In genomic region chr7:6631605-6632004, GRCh38 we compare ENCODE assay signal across 14 cellular contexts.
"Had no signal": no experiment of that assay in that cellular context is flagged by ENCODE, and none has a peak within 500 bp of the region (broad histone marks: within the 10 kb centered on the region; RNA-seq: fewer than 3 reads in every experiment).

No MANE protein-coding gene starts in this region.

- H3K4me3 ChIP-seq: pancreas, skin epidermis had no signal

- ATAC-seq: activated CD8-positive, alpha-beta memory T cell treated with anti-CD3 and anti-CD28 coated beads, Interleukin-2, amount 10 ng/mL, durations not matched to agents 7 days and 5 days; pancreas; stimulated activated naive B cell treated with anti-CD40 and anti-IgM and Interleukin-4, amounts not matched to agents 10 μg/mL and 1 μg/mL and 100 μg/mL, for 72 hours; T-helper 17 cell; WTC11 had no signal

- H3K4me1 Mint-ChIP-seq: WTC11 had no signal

- H3K4me3 Mint-ChIP-seq: activated CD8-positive, alpha-beta memory T cell treated with anti-CD3 and anti-CD28 coated beads, Interleukin-2, amount 10 ng/mL, durations not matched to agents 7 days and 5 days; activated T-cell treated with anti-CD3 and anti-CD28 coated beads, Interleukin-2, amount 50 U/mL, for 4 hours; central memory CD8-positive, alpha-beta T cell; stimulated activated naive B cell treated with anti-CD40 and anti-IgM and Interleukin-4, amounts not matched to agents 10 μg/mL and 1 μg/mL and 100 μg/mL, for 72 hours; T-helper 17 cell; WTC11 had no signal

- H3K36me3 Mint-ChIP-seq: activated CD8-positive, alpha-beta memory T cell treated with anti-CD3 and anti-CD28 coated beads, Interleukin-2, amount 10 ng/mL, durations not matched to agents 7 days and 5 days; WTC11 had no signal

- H3K27ac ChIP-seq: epithelial cell of prostate, pancreas, skin epidermis had no signal

- H3K27ac Mint-ChIP-seq: activated CD8-positive, alpha-beta memory T cell treated with anti-CD3 and anti-CD28 coated beads, Interleukin-2, amount 10 ng/mL, durations not matched to agents 7 days and 5 days; stimulated activated naive B cell treated with anti-CD40 and anti-IgM and Interleukin-4, amounts not matched to agents 10 μg/mL and 1 μg/mL and 100 μg/mL, for 72 hours; T-helper 17 cell; WTC11 had no signal

- H3K36me3 ChIP-seq: pancreas had no signal

- H3K9me3 Mint-ChIP-seq: activated T-cell treated with anti-CD3 and anti-CD28 coated beads, Interleukin-2, amount 50 U/mL, for 4 hours; central memory CD8-positive, alpha-beta T cell; WTC11 had no signal

- H3K9me3 ChIP-seq: pancreas had no signal

- DNase-seq: activated CD8-positive, alpha-beta memory T cell treated with anti-CD3 and anti-CD28 coated beads, Interleukin-2, amount 10 ng/mL, durations not matched to agents 7 days and 5 days; activated T-cell treated with anti-CD3 and anti-CD28 coated beads, Interleukin-2, amount 50 U/mL, for 4 hours; cortex of kidney; effector CD8-positive, alpha-beta T cell; hypothalamus; kidney glomerular epithelial cell; pancreas; stimulated activated naive B cell treated with anti-CD40 and anti-IgM and Interleukin-4, amounts not matched to agents 10 μg/mL and 1 μg/mL and 100 μg/mL, for 72 hours; T-helper 17 cell; trophoblast cell had no signal

- H3K27me3 Mint-ChIP-seq: activated CD8-positive, alpha-beta memory T cell treated with anti-CD3 and anti-CD28 coated beads, Interleukin-2, amount 10 ng/mL, durations not matched to agents 7 days and 5 days; central memory CD8-positive, alpha-beta T cell; stimulated activated naive B cell treated with anti-CD40 and anti-IgM and Interleukin-4, amounts not matched to agents 10 μg/mL and 1 μg/mL and 100 μg/mL, for 72 hours; T-helper 17 cell had no signal
